ENCODE assay signal across 1 cellular context in genomic region chr17:69254187-69254586, GRCh38.
TF ChIP-seq lines count a peak whose summit lies in the region.

No MANE protein-coding gene starts in this region.

TF ChIP-seq in SK-N-SH treated with all-trans-retinoic acid at 6 μM for 48 hours, 23 proteins besides CTCF, POLR2A, EP300 and RAD21 (continued from another document):
- TF ChIP-seq, protein P1, sequence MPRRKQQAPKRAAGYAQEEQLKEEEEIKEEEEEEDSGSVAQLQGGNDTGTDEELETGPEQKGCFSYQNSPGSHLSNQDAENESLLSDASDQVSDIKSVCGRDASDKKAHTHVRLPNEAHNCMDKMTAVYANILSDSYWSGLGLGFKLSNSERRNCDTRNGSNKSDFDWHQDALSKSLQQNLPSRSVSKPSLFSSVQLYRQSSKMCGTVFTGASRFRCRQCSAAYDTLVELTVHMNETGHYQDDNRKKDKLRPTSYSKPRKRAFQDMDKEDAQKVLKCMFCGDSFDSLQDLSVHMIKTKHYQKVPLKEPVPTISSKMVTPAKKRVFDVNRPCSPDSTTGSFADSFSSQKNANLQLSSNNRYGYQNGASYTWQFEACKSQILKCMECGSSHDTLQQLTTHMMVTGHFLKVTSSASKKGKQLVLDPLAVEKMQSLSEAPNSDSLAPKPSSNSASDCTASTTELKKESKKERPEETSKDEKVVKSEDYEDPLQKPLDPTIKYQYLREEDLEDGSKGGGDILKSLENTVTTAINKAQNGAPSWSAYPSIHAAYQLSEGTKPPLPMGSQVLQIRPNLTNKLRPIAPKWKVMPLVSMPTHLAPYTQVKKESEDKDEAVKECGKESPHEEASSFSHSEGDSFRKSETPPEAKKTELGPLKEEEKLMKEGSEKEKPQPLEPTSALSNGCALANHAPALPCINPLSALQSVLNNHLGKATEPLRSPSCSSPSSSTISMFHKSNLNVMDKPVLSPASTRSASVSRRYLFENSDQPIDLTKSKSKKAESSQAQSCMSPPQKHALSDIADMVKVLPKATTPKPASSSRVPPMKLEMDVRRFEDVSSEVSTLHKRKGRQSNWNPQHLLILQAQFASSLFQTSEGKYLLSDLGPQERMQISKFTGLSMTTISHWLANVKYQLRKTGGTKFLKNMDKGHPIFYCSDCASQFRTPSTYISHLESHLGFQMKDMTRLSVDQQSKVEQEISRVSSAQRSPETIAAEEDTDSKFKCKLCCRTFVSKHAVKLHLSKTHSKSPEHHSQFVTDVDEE (CRISPR knock-in tag; IDR thresholded peaks at IDR 0.05): no peak
- TF ChIP-seq, protein P2, sequence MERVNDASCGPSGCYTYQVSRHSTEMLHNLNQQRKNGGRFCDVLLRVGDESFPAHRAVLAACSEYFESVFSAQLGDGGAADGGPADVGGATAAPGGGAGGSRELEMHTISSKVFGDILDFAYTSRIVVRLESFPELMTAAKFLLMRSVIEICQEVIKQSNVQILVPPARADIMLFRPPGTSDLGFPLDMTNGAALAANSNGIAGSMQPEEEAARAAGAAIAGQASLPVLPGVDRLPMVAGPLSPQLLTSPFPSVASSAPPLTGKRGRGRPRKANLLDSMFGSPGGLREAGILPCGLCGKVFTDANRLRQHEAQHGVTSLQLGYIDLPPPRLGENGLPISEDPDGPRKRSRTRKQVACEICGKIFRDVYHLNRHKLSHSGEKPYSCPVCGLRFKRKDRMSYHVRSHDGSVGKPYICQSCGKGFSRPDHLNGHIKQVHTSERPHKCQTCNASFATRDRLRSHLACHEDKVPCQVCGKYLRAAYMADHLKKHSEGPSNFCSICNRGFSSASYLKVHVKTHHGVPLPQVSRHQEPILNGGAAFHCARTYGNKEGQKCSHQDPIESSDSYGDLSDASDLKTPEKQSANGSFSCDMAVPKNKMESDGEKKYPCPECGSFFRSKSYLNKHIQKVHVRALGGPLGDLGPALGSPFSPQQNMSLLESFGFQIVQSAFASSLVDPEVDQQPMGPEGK (CRISPR knock-in tag; IDR thresholded peaks at IDR 0.05; ENCODE audit: borderline replicate concordance): no peak
- TF ChIP-seq ZNF70 (CRISPR knock-in tag; IDR thresholded peaks at IDR 0.05): no peak
- no peak for TF ChIP-seq BACH2 (CRISPR knock-in tag; IDR thresholded peaks at IDR 0.05; ENCODE audit: borderline replicate concordance)
- no peak for TF ChIP-seq RARB (CRISPR knock-in tag; IDR thresholded peaks at IDR 0.05)
- TF ChIP-seq ESRRG (CRISPR knock-in tag; IDR thresholded peaks at IDR 0.05): no peak
- no peak for TF ChIP-seq ZNF565 (CRISPR knock-in tag; conservative IDR thresholded peaks at IDR 0.05; ENCODE audit: low read depth)
- TF ChIP-seq GLIS3 (CRISPR knock-in tag; IDR thresholded peaks at IDR 0.05): no peak
- TF ChIP-seq ARNTL (CRISPR knock-in tag; IDR thresholded peaks at IDR 0.05; ENCODE audit: borderline replicate concordance, low read depth): no peak
- TF ChIP-seq CREB5 (CRISPR knock-in tag; IDR thresholded peaks at IDR 0.05; ENCODE audit: low read depth): no peak
- no peak for TF ChIP-seq OSR1 (CRISPR knock-in tag; IDR thresholded peaks at IDR 0.05)
- no peak for TF ChIP-seq TOX (CRISPR knock-in tag; IDR thresholded peaks at IDR 0.05; ENCODE audit: borderline replicate concordance)
- TF ChIP-seq CSDC2 (CRISPR knock-in tag; IDR thresholded peaks at IDR 0.05): no peak
- TF ChIP-seq ZFP3 (CRISPR knock-in tag; IDR thresholded peaks at IDR 0.05): no peak
- no peak for TF ChIP-seq TCF4 (CRISPR knock-in tag; IDR thresholded peaks at IDR 0.05; ENCODE audit: borderline replicate concordance)
- no peak for TF ChIP-seq ZC3H10 (CRISPR knock-in tag; IDR thresholded peaks at IDR 0.05)
